ENCODE assay signal across 8 cellular contexts in genomic region chr19:3450796-3451411, GRCh38. TPM values are rescaled to one million over a fixed set of nuclear protein-coding genes. Genes with fewer than 3 reads are reported as not detected.
DNase-seq lines count a peak whose midpoint lies in the region; ATAC-seq and TF ChIP-seq lines count a peak whose summit lies in the region.

No MANE protein-coding gene starts in this region.

- peaks cover 0 to 10% (median 5%) of the 10 kb centered on the region in 5 donors for H3K4me1 ChIP-seq in subcutaneous abdominal adipose tissue (ENCODE audit: control insufficient read depth in 5 of 5, insufficient read depth in 5 of 5, low read length in 5 of 5)
- H3K4me1 ChIP-seq in CD8-positive, alpha-beta T cell (ENCODE audit: insufficient read depth, low read length) = no peaks in the 10 kb centered on the region

- H3K4me3 ChIP-seq in subcutaneous abdominal adipose tissue (ENCODE audit: low read depth in 1 of 5, low read length in 5 of 5) = no peak overlapping the region
- H3K4me3 ChIP-seq in CD8-positive, alpha-beta T cell (ENCODE audit: low read depth, low read length) = no peak overlapping the region

- peaks cover 38% of the 10 kb centered on the region for H3K36me3 Mint-ChIP-seq in CD8-positive, alpha-beta T cell

- no peaks in the 10 kb centered on the region for H3K27me3 ChIP-seq in subcutaneous abdominal adipose tissue (ENCODE audit: control insufficient read depth in 5 of 5, insufficient read depth in 4 of 5, low read length in 5 of 5)
- no peaks in the 10 kb centered on the region for H3K27me3 ChIP-seq in CD8-positive, alpha-beta T cell (ENCODE audit: insufficient read depth, low read length)

- intact Hi-C loops in CD8-positive, alpha-beta T cell (cut with DNase I, micrococcal nuclease) = no loop called here

- POLR2A ChIA-PET in CD8-positive, alpha-beta T cell (lab: Charles Lee) = no interaction called here

- H3K27ac ChIP-seq in subcutaneous abdominal adipose tissue (ENCODE audit: low read depth, low read length) = peak overlapping the region; percentile 51
- no peak overlapping the region for H3K27ac ChIP-seq in CD8-positive, alpha-beta T cell (ENCODE audit: low read depth, low read length)

- no peak overlapping the region for H3K4me3 Mint-ChIP-seq in CD8-positive, alpha-beta T cell

- DNase-seq in HS-27A (ENCODE audit: low read depth) (peak; percentile 90), amniotic stem cell (lab: John Stamatoyannopoulos, UW) (peak; percentile 97), iris pigment epithelial cell (ENCODE audit: low read depth) (peak; percentile 100), iPS-NIHi11 (ENCODE audit: low spot score) (no peak), SHP77 treated with DMSO at 0.1 percent for 48 hours (lab: John Stamatoyannopoulos, UW) (no peak)
- no peak for DNase-seq in CD8-positive, alpha-beta T cell

- no peaks in the 10 kb centered on the region for H3K4me1 Mint-ChIP-seq in CD8-positive, alpha-beta T cell (ENCODE audit: low read depth)

- ATAC-seq in GM21390 (IDR thresholded peaks at IDR 0.05; ENCODE audit: unreplicated experiment) = no peak
- ATAC-seq in CD8-positive, alpha-beta T cell = no peak

- no peaks in the 10 kb centered on the region for H3K9me3 Mint-ChIP-seq in CD8-positive, alpha-beta T cell

- CTCF ChIA-PET in CD8-positive, alpha-beta T cell (lab: Charles Lee) = interaction anchor here (1.0 kb wide), 1 partner anchor 34 kb away, joined by 3 read pairs; no protein-coding TSS in a partner anchor

- H3K27me3 Mint-ChIP-seq in CD8-positive, alpha-beta T cell (ENCODE audit: low read depth) = no peaks in the 10 kb centered on the region

- peaks cover 0 to 84% (median 63%) of the 10 kb centered on the region in 5 donors for H3K36me3 ChIP-seq in subcutaneous abdominal adipose tissue (ENCODE audit: control insufficient read depth in 5 of 5, insufficient read depth in 5 of 5, low read length in 5 of 5)
- peaks cover 21% of the 10 kb centered on the region for H3K36me3 ChIP-seq in CD8-positive, alpha-beta T cell (ENCODE audit: insufficient read depth, low read length)

- no peak overlapping the region for H3K9ac ChIP-seq in subcutaneous abdominal adipose tissue (ENCODE audit: low read length in 5 of 5)

- H3K9me3 ChIP-seq in subcutaneous abdominal adipose tissue (ENCODE audit: control insufficient read depth in 5 of 5, low read length in 5 of 5) = no peaks in the 10 kb centered on the region
- no peaks in the 10 kb centered on the region for H3K9me3 ChIP-seq in CD8-positive, alpha-beta T cell (ENCODE audit: low read length)

- TF ChIP-seq CTCF in CD8-positive, alpha-beta T cell (IDR thresholded peaks at IDR 0.05) = no peak

- no peak overlapping the region for H3K27ac Mint-ChIP-seq in CD8-positive, alpha-beta T cell

RNA-seq across cellular contexts. Expression of gene SMIM24, which starts 29.4 kb away (rescaled TPM):
- under 1 TPM in 1 of 2 experiments, not detected in 1; 0.56 TPM for total RNA-seq in CD8-positive, alpha-beta T cell

RNA-seq across cellular contexts. Expression of gene SMIM44, which starts 32.3 kb away (rescaled TPM):
- total RNA-seq in CD8-positive, alpha-beta T cell = not detected

RNA-seq across cellular contexts. Expression of gene DOHH, which starts 49.6 kb away (rescaled TPM):
- total RNA-seq in CD8-positive, alpha-beta T cell = 1 to 10 TPM; 3.4 to 3.9 TPM

RNA-seq across cellular contexts. Expression of gene FZR1, which starts 55.2 kb away (rescaled TPM):
- 100 to 1,000 TPM; 130 to 142 TPM for total RNA-seq in CD8-positive, alpha-beta T cell

Comparison
In these comparisons a context has a peak if more than half of its experiments do, and no peak if none do; other contexts are left out.
1. DNase-seq: peak in HS-27A (single experiment), amniotic stem cell (single experiment) and iris pigment epithelial cell (single experiment); none in iPS-NIHi11 (single experiment), SHP77 treated with DMSO at 0.1 percent for 48 hours (single experiment) and CD8-positive, alpha-beta T cell (0 of 7).